In genomic region chr10:116627386-116627933, GRCh38 we compare ENCODE assay signal across 9 cellular contexts. TPM values are rescaled to one million over a fixed set of nuclear protein-coding genes. Genes with fewer than 3 reads are reported as not detected.
DNase-seq lines count a peak whose midpoint lies in the region; ATAC-seq and TF ChIP-seq lines count a peak whose summit lies in the region.
"Had no signal": no experiment of that assay in that cellular context is flagged by ENCODE, and none has a peak within 500 bp of the region (broad histone marks: within the 10 kb centered on the region; RNA-seq: fewer than 3 reads in every experiment).

No MANE protein-coding gene starts in this region.

- peak overlapping the region in 1 of 5 experiments; percentile 38 for H3K4me3 Mint-ChIP-seq in brain
- H3K4me3 Mint-ChIP-seq in activated naive CD8-positive, alpha-beta T cell treated with anti-CD3 and anti-CD28 coated beads, Interleukin-2, amount 50 U/mL, for 24 hours: no peak overlapping the region

- H3K9me3 Mint-ChIP-seq in brain: peaks cover 0 to 2% (median 0%) of the 10 kb centered on the region in 5 experiments
- no peaks in the 10 kb centered on the region for H3K9me3 Mint-ChIP-seq in activated naive CD8-positive, alpha-beta T cell treated with anti-CD3 and anti-CD28 coated beads, Interleukin-2, amount 50 U/mL, for 24 hours

- no peak for DNase-seq in HFF-Myc (ENCODE audit: extremely low read depth, low read depth)
- peak; percentile 83 for DNase-seq in islet precursor cell
- DNase-seq in cortex of kidney (lab: John Stamatoyannopoulos, UW): no peak
- DNase-seq in activated naive CD8-positive, alpha-beta T cell treated with anti-CD3 and anti-CD28 coated beads, Interleukin-2, amount 50 U/mL, for 24 hours: no peak
- DNase-seq: activated CD4-positive, alpha-beta T cell treated with anti-CD3 and anti-CD28 coated beads for 4 hours had no signal

- ATAC-seq in HG03045 (IDR thresholded peaks at IDR 0.05; ENCODE audit: unreplicated experiment) (no peak), HG03135 (IDR thresholded peaks at IDR 0.05; ENCODE audit: unreplicated experiment) (no peak)
- ATAC-seq in activated naive CD8-positive, alpha-beta T cell treated with anti-CD3 and anti-CD28 coated beads, Interleukin-2, amount 50 U/mL, for 24 hours: no peak

- H3K4me1 ChIP-seq in stomach smooth muscle (ENCODE audit: control insufficient read depth, insufficient read depth, low read length): no peaks in the 10 kb centered on the region

- H3K27me3 Mint-ChIP-seq in brain: peaks cover 10% of the 10 kb centered on the region
- peaks cover 20% of the 10 kb centered on the region for H3K27me3 Mint-ChIP-seq in activated naive CD8-positive, alpha-beta T cell treated with anti-CD3 and anti-CD28 coated beads, Interleukin-2, amount 50 U/mL, for 24 hours

- no peak overlapping the region for H3K27ac ChIP-seq in stomach smooth muscle (ENCODE audit: low read length)

- TF ChIP-seq CTCF in HFF-Myc (IDR thresholded peaks at IDR 0.05; ENCODE audit: low read depth, low read length, missing control alignments): peak; percentile 38
- peak; percentile 66 to 84 for TF ChIP-seq CTCF in brain (conservative IDR thresholded peaks at IDR 0.05)

- no peaks in the 10 kb centered on the region for H3K9me3 ChIP-seq in stomach smooth muscle (ENCODE audit: control insufficient read depth in 2 of 2, low read length in 2 of 2)

- peaks cover 4% of the 10 kb centered on the region for H3K4me1 Mint-ChIP-seq in brain
- no peaks in the 10 kb centered on the region for H3K4me1 Mint-ChIP-seq in activated naive CD8-positive, alpha-beta T cell treated with anti-CD3 and anti-CD28 coated beads, Interleukin-2, amount 50 U/mL, for 24 hours

- no peak overlapping the region for H3K27ac Mint-ChIP-seq in brain
- no peak overlapping the region for H3K27ac Mint-ChIP-seq in activated naive CD8-positive, alpha-beta T cell treated with anti-CD3 and anti-CD28 coated beads, Interleukin-2, amount 50 U/mL, for 24 hours

- peaks cover 14 to 15% of the 10 kb centered on the region in 2 donors for H3K27me3 ChIP-seq in stomach smooth muscle (ENCODE audit: control insufficient read depth in 1 of 2, insufficient read depth in 2 of 2, low read length in 2 of 2)

- no peaks in the 10 kb centered on the region for H3K36me3 Mint-ChIP-seq in brain
- no peaks in the 10 kb centered on the region for H3K36me3 Mint-ChIP-seq in activated naive CD8-positive, alpha-beta T cell treated with anti-CD3 and anti-CD28 coated beads, Interleukin-2, amount 50 U/mL, for 24 hours (ENCODE audit: low read depth)

- no peak overlapping the region for H3K9ac ChIP-seq in stomach smooth muscle (ENCODE audit: low read length in 2 of 2)

- no peaks in the 10 kb centered on the region for H3K36me3 ChIP-seq in stomach smooth muscle (ENCODE audit: control insufficient read depth in 2 of 2, insufficient read depth in 2 of 2, low read length in 2 of 2)

- H3K4me3 ChIP-seq in HFF-Myc (replicated peaks; ENCODE audit: low read depth, low read length) (0 out of 2 replicates have a peak overlapping the region, but pooled peaks have one; percentile 11), stomach smooth muscle (ENCODE audit: low read length in 2 of 2) (peak overlapping the region; percentile 31 to 54)

RNA-seq across cellular contexts. Expression of gene PNLIPRP2, which starts 6.7 kb away (rescaled TPM):
- not detected for polyA plus RNA-seq in brain (ENCODE audit: insufficient read depth, low read depth, low replicate concordance)

RNA-seq across cellular contexts. Expression of gene PNLIPRP1, which starts 36.7 kb away (rescaled TPM):
- polyA plus RNA-seq in brain (ENCODE audit: insufficient read depth, low read depth, low replicate concordance): not detected
